34 cellular contexts compared by ENCODE assay signal in the genomic region with DNA sequence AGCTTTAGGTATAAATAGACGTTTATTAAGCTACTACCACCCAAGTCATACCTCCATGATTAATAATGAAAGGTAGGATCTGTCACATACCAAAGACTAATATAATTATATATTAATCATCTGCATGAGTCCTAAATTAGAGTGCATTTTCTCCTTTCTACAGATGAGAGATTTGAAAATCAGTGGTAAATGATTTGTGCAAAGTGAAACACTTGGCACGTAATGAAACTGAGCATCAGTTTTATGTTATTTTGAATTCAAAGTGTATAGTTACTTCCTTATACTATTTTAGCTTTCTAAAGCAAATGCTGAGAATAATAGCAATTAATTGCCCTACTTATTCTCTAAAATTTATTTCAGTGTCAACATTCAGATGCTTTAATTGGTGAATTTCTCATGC.
"Had no signal": no experiment of that assay in that cellular context is flagged by ENCODE, and none has a peak within 500 bp of the region (broad histone marks: within the 10 kb centered on the region; RNA-seq: fewer than 3 reads in every experiment).

No MANE protein-coding gene starts in this region.

- DNase-seq: Karpas-422, Kasumi-1, MG63, MM.1S, MV-4-11, NCI-H1048, NCI-H1092, NCI-H1092 treated with DMSO at 0.1 percent for 48 hours, NCI-H1105, NCI-H1105 treated with DMSO at 0.1 percent for 48 hours, NCI-H1417 treated with DMSO at 0.1 percent for 48 hours, NCI-H1436, NCI-H1436 treated with DMSO at 0.1 percent for 48 hours, NCI-H146, NCI-H1694, NCI-H1694 treated with DMSO at 0.1 percent for 48 hours, NCI-H187, NCI-H187 treated with DMSO at 0.1 percent for 48 hours, NCI-H1930, NCI-H2029, NCI-H2029 treated with DMSO at 0.1 percent for 48 hours, NCI-H2081 treated with DMSO at 0.1 percent for 48 hours, NCI-H2107, NCI-H2171, NCI-H2171 treated with DMSO at 0.1 percent for 48 hours, NCI-H2227 treated with DMSO at 0.1 percent for 48 hours, NCI-H226, NCI-H345, NCI-H446, NCI-H446 treated with DMSO at 0.1 percent for 48 hours, NCI-H510A, NCI-H510A treated with DMSO at 0.1 percent for 48 hours, NCI-H524, NCI-H524 treated with DMSO at 0.1 percent for 48 hours had no signal

- H3K9me3 ChIP-seq: MG63 had no signal

- H3K4me3 ChIP-seq: MG63 had no signal

- H3K36me3 ChIP-seq: MG63 had no signal
